Comparison of ENCODE assay signal across 12 cellular contexts in the genomic region with DNA sequence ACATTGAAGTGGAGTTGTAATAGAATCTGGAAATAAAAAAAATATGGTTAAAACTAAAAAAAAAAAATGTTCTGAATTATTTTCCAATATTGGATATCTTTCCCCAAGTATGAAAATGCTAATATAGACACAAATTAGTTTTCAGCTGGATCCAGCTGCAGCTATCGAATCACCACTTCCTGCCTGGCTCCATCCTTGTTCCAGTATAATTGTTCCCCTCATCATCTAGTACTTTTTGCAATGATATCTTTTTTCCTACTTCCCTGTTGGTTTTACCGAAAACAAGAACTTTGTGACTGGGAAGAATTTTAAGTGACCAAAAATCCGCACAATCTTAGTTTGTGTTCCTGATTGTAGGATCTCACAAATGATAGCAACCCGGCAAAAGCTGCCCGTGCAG. TPM values are rescaled to one million over a fixed set of nuclear protein-coding genes. Genes with fewer than 3 reads are reported as not detected.
"Had no signal": no experiment of that assay in that cellular context is flagged by ENCODE, and none has a peak within 500 bp of the region (broad histone marks: within the 10 kb centered on the region; RNA-seq: fewer than 3 reads in every experiment).

No MANE protein-coding gene starts in this region.

- H3K9me3 ChIP-seq: HAP-1 had no signal

- DNase-seq: GM23248, GOT3, H7, H9, HCEC 1CT, HFFc6 had no signal

- ATAC-seq: GM23338, HCT116 had no signal

- H3K4me1 ChIP-seq: HAP-1 had no signal

- H3K36me3 ChIP-seq: HAP-1 had no signal

- H3K27ac ChIP-seq: GM23248 had no signal

- H3K4me2 ChIP-seq: GM23338 had no signal

- H3K9ac ChIP-seq: GM23248 had no signal

- H3K4me3 ChIP-seq: GM23248, GM23338, HAP-1 had no signal

- FAIRE-seq: H1, H54 had no signal

RNA-seq across cellular contexts. Expression of a gene that starts 9.4 kb away (rescaled TPM):
- total RNA-seq: GM23248, GM23338, H1, H4, H7, H9, HFFc6 had no signal
- polyA plus RNA-seq: GM23248, GM23338, H1 had no signal

RNA-seq across cellular contexts. Expression of a gene that starts 17.4 kb away (rescaled TPM):
- total RNA-seq: GM23248, GM23338, H1, H4, H7, H9, HFFc6 had no signal
- polyA plus RNA-seq: GM23248, GM23338, H1 had no signal

RNA-seq across cellular contexts. Expression of a gene that starts 47.6 kb away (rescaled TPM):
- total RNA-seq: GM23248, GM23338, H1, H4, H7, H9, HFFc6 had no signal
- polyA plus RNA-seq: GM23248, GM23338, H1 had no signal
